In the genomic region with DNA sequence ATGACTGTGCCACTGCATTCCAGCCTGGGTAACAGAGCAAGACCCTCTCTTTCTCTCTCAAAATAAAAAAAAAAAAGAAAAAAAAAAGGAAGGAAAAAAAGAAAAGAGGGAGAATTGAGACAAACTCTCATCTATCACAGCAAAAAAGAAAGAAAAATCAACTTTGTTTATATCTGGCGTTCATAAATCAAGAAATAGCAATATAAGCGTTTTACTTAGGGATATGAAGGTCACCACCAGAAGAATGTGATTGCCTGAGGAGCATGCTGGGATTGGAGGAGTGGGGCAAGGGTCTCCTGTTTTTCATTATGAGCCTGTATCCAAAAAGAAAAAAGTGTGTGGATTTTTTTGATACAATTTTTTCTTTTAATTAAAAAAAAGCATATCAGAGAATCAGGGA, we compare ENCODE assay signal across 19 cellular contexts.
DNase-seq lines count a peak whose midpoint lies in the region; ATAC-seq, FAIRE-seq and TF ChIP-seq lines count a peak whose summit lies in the region.
"Had no signal": no experiment of that assay in that cellular context is flagged by ENCODE, and none has a peak within 500 bp of the region (broad histone marks: within the 10 kb centered on the region; RNA-seq: fewer than 3 reads in every experiment).

No MANE protein-coding gene starts in this region.

- H3K4me3 ChIP-seq in A549 (no peak overlapping the region), hepatocyte (no peak overlapping the region)
- H3K4me3 ChIP-seq: HAP-1, upper lobe of left lung had no signal

- TF ChIP-seq EP300 in A549 (IDR thresholded peaks at IDR 0.05): no peak

- ATAC-seq in A549 (no peak), GM21786 (IDR thresholded peaks at IDR 0.05; ENCODE audit: unreplicated experiment) (no peak), HG03039 (IDR thresholded peaks at IDR 0.05; ENCODE audit: unreplicated experiment) (no peak)
- ATAC-seq in activated T-helper 17 cell treated with anti-CD3 and anti-CD28 coated beads, Interleukin-2, amount 50 U/mL, for 72 hours (replicated peaks): no peak

- H3K36me3 ChIP-seq in hepatocyte (replicated peaks; ENCODE audit: insufficient read depth, low read depth): no peaks in the 10 kb centered on the region

- DNase-seq in A549 (ENCODE audit: low read depth in 1 of 2, low spot score in 1 of 2) (no peak), hepatocyte (ENCODE audit: low spot score) (no peak), OCI-M2 (lab: John Stamatoyannopoulos, UW; ENCODE audit: unreplicated experiment) (no peak)
- DNase-seq: kidney, NCI-H1436, NCI-H2081 treated with DMSO at 0.1 percent for 48 hours, NCI-H345, NCI-H774, retina, small intestine, upper lobe of left lung had no signal

- peak overlapping the region; percentile 69 for H3K4me3 Mint-ChIP-seq in activated T-helper 17 cell treated with anti-CD3 and anti-CD28 coated beads, Interleukin-2, amount 50 U/mL, for 72 hours

- H3K27ac Mint-ChIP-seq in activated T-helper 17 cell treated with anti-CD3 and anti-CD28 coated beads, Interleukin-2, amount 50 U/mL, for 72 hours: peak overlapping the region; percentile 99

- no peaks in the 10 kb centered on the region for H4K20me1 ChIP-seq in hepatocyte (ENCODE audit: insufficient read depth, poor library complexity, severe bottlenecking)

- H3K36me3 Mint-ChIP-seq in activated T-helper 17 cell treated with anti-CD3 and anti-CD28 coated beads, Interleukin-2, amount 50 U/mL, for 72 hours (ENCODE audit: low read depth): peaks cover 56% of the 10 kb centered on the region

- H3K27ac ChIP-seq in A549: peak overlapping the region in 1 of 2 experiments; percentile 58; a peak in 2 of 6 replicates
- peak overlapping the region; percentile 47; the same call in 1 of the 2 replicates for H3K27ac ChIP-seq in C4-2B
- peak overlapping the region; percentile 26 for H3K27ac ChIP-seq in hepatocyte
- H3K27ac ChIP-seq: upper lobe of left lung had no signal

- no peaks in the 10 kb centered on the region for H3K9me3 Mint-ChIP-seq in activated T-helper 17 cell treated with anti-CD3 and anti-CD28 coated beads, Interleukin-2, amount 50 U/mL, for 72 hours
- H3K9me3 Mint-ChIP-seq: CD4-positive, CD25-positive, alpha-beta regulatory T cell; nephron had no signal

- TF ChIP-seq CTCF in A549 (IDR thresholded peaks at IDR 0.05) (no peak), C4-2B (conservative IDR thresholded peaks at IDR 0.05) (no peak), hepatocyte (IDR thresholded peaks at IDR 0.05; ENCODE audit: poor library complexity) (no peak)

- TF ChIP-seq POLR2A in A549 (IDR thresholded peaks at IDR 0.05; ENCODE audit: low read length): no peak

- H3K4me1 Mint-ChIP-seq in activated T-helper 17 cell treated with anti-CD3 and anti-CD28 coated beads, Interleukin-2, amount 50 U/mL, for 72 hours: peaks cover 5% of the 10 kb centered on the region

- no peaks in the 10 kb centered on the region for H3K9me3 ChIP-seq in A549
- no peaks in the 10 kb centered on the region for H3K9me3 ChIP-seq in hepatocyte (ENCODE audit: low read depth)
- H3K9me3 ChIP-seq: HAP-1, upper lobe of left lung had no signal

- H3K27me3 ChIP-seq in hepatocyte: no peaks in the 10 kb centered on the region
- H3K27me3 ChIP-seq: upper lobe of left lung had no signal

- H3K4me2 ChIP-seq in A549 (no peak overlapping the region; the same call in 2 of the 3 replicates), hepatocyte (no peak overlapping the region)

- POLR2A ChIA-PET in A549 (lab: Yijun Ruan, JAX): no interaction called here

- no peak overlapping the region for H2AFZ ChIP-seq in hepatocyte

- no peaks in the 10 kb centered on the region for H3K27me3 Mint-ChIP-seq in activated T-helper 17 cell treated with anti-CD3 and anti-CD28 coated beads, Interleukin-2, amount 50 U/mL, for 72 hours
- H3K27me3 Mint-ChIP-seq: CD4-positive, CD25-positive, alpha-beta regulatory T cell had no signal

- peaks cover 11% of the 10 kb centered on the region; the same call in 2 of the 3 replicates for H3K4me1 ChIP-seq in A549
- H3K4me1 ChIP-seq in hepatocyte (ENCODE audit: insufficient read depth): no peaks in the 10 kb centered on the region

- CTCF ChIA-PET in A549 (lab: Yijun Ruan, JAX): no interaction called here

- no peak for FAIRE-seq in A549 (lab: Jason Lieb, UNC)
- FAIRE-seq: D721Med, kidney, small intestine had no signal

- no peaks in the 10 kb centered on the region for H3K79me2 ChIP-seq in hepatocyte

- TF ChIP-seq RAD21 in A549 (conservative IDR thresholded peaks at IDR 0.05 in 1 of 2, IDR thresholded peaks at IDR 0.05 in 1 of 2): no peak

- H3K9me2 ChIP-seq in hepatocyte (replicated peaks; ENCODE audit: insufficient read depth): no peaks in the 10 kb centered on the region

- WGBS in A549 (ENCODE audit: missing lambda C conversion rate): 82% methylated on average over 2 of the region's 2 CpGs
- WGBS in hepatocyte (ENCODE audit: low lambda C conversion rate, missing lambda C conversion rate): 90% methylated on average over 2 of the region's 2 CpGs

TF ChIP-seq in A549, 52 proteins besides CTCF, POLR2A, EP300 and RAD21:
- TF ChIP-seq RNF2 (IDR thresholded peaks at IDR 0.05; ENCODE audit: borderline replicate concordance, low read depth): no peak
- TF ChIP-seq MAFK (IDR thresholded peaks at IDR 0.05; ENCODE audit: partially characterized antibody): peak; percentile 45
